8 cellular contexts compared by ENCODE assay signal in genomic region chr2:181573140-181573736, GRCh38.
DNase-seq lines count a peak whose midpoint lies in the region; ATAC-seq, FAIRE-seq and TF ChIP-seq lines count a peak whose summit lies in the region.

No MANE protein-coding gene starts in this region.

- TF ChIP-seq EP300 in A549 (IDR thresholded peaks at IDR 0.05) = no peak

- POLR2A ChIA-PET in A549 (lab: Yijun Ruan, JAX) = no interaction called here
- POLR2A ChIA-PET in CD4-positive, alpha-beta memory T cell (lab: Charles Lee; ENCODE audit: partially characterized antibody) = no interaction called here

- H3K27ac ChIP-seq in A549 (no peak overlapping the region), GM23248 (no peak overlapping the region)
- no peak overlapping the region for H3K27ac ChIP-seq in CD4-positive, alpha-beta memory T cell (ENCODE audit: low read depth, low read length)

- FAIRE-seq in A549 (lab: Jason Lieb, UNC) = no peak

- DNase-seq in A549 (ENCODE audit: low read depth in 1 of 2, low spot score in 1 of 2) (peak; percentile 13 to 40), GM23248 (peak; percentile 58), NT2/D1 (ENCODE audit: low read depth, low spot score) (peak; percentile 22), fibroblast of pulmonary artery (ENCODE audit: low read depth) (peak; percentile 58)
- no peak for DNase-seq in CD4-positive, alpha-beta memory T cell
- no peak for DNase-seq in activated naive CD4-positive, alpha-beta T cell treated with Interleukin-2 at 50 U/mL for 16 hours

- no peak overlapping the region for H3K4me2 ChIP-seq in A549
- H3K4me2 ChIP-seq in GM23248 (ENCODE audit: unreplicated experiment) = no peak overlapping the region

- H3K36me3 Mint-ChIP-seq in CD4-positive, alpha-beta memory T cell = no peaks in the 10 kb centered on the region

- no peak for TF ChIP-seq POLR2A in A549 (IDR thresholded peaks at IDR 0.05; ENCODE audit: low read length)

- TF ChIP-seq CTCF in A549 (IDR thresholded peaks at IDR 0.05) (peak; percentile 73), fibroblast of pulmonary artery (IDR thresholded peaks at IDR 0.05; ENCODE audit: low read length, missing control alignments) (peak; percentile 60)

- 2% methylated on average over 4 of the region's 4 CpGs for WGBS in A549 (ENCODE audit: missing lambda C conversion rate)
- 18 to 19% methylated on average over 4 of the region's 4 CpGs for WGBS in GM23248 (ENCODE audit: low coverage in 1 of 2, low lambda C conversion rate in 2 of 2, missing lambda C conversion rate in 2 of 2), 2 experiments

- no peak overlapping the region for H3K27ac Mint-ChIP-seq in CD4-positive, alpha-beta memory T cell

- peak; percentile 79 to 80 for TF ChIP-seq RAD21 in A549 (conservative IDR thresholded peaks at IDR 0.05 in 1 of 2, IDR thresholded peaks at IDR 0.05 in 1 of 2)

- H3K9me3 ChIP-seq in A549 (no peaks in the 10 kb centered on the region), GM23248 (ENCODE audit: low read depth) (no peaks in the 10 kb centered on the region), NT2/D1 (ENCODE audit: insufficient read depth, low read length) (no peaks in the 10 kb centered on the region)
- H3K9me3 ChIP-seq in CD4-positive, alpha-beta memory T cell (ENCODE audit: control insufficient read depth in 1 of 2, low read length in 2 of 2) = no peaks in the 10 kb centered on the region

- no peaks in the 10 kb centered on the region for H3K9me3 Mint-ChIP-seq in CD4-positive, alpha-beta memory T cell

- intact Hi-C loops in CD4-positive, alpha-beta memory T cell (cut with micrococcal nuclease) = loop anchor here (5.0 kb wide), 1 partner anchor 144 kb away; no protein-coding TSS in a partner anchor

- H3K9ac ChIP-seq in GM23248 = no peak overlapping the region
- no peak overlapping the region for H3K9ac ChIP-seq in NT2/D1 (ENCODE audit: insufficient read length, low read depth)

- no peaks in the 10 kb centered on the region for H3K79me2 ChIP-seq in GM23248 (ENCODE audit: insufficient read depth)

- H3F3A ChIP-seq in GM23248 (ENCODE audit: insufficient read depth) = no peaks in the 10 kb centered on the region

- ATAC-seq in A549 = peak in 1 of 2 experiments; percentile 72; a peak in 3 of 6 replicates
- no peak for ATAC-seq in HG03045 (IDR thresholded peaks at IDR 0.05; ENCODE audit: unreplicated experiment)
- no peak for ATAC-seq in HG02763 (IDR thresholded peaks at IDR 0.05; ENCODE audit: unreplicated experiment)

- in situ Hi-C loops in GM23248 (cut with MboI) = loop anchor here (10.0 kb wide), 1 partner anchor 142 kb away; no protein-coding TSS in a partner anchor

- peaks cover 0 to 4% of the 10 kb centered on the region in 2 donors for H3K27me3 Mint-ChIP-seq in CD4-positive, alpha-beta memory T cell

- H3K4me1 ChIP-seq in A549 = no peaks in the 10 kb centered on the region
- no peaks in the 10 kb centered on the region for H3K4me1 ChIP-seq in GM23248 (ENCODE audit: insufficient read depth)
- H3K4me1 ChIP-seq in NT2/D1 (ENCODE audit: insufficient read depth, insufficient read length) = no peaks in the 10 kb centered on the region
- H3K4me1 ChIP-seq in CD4-positive, alpha-beta memory T cell (ENCODE audit: insufficient read depth, low read length) = no peaks in the 10 kb centered on the region

- H3K4me3 ChIP-seq in A549 (no peak overlapping the region), GM23248 (no peak overlapping the region), NT2/D1 (ENCODE audit: insufficient read length, low read depth) (no peak overlapping the region), fibroblast of pulmonary artery (replicated peaks; ENCODE audit: low read depth, low read length) (no peak overlapping the region)
- H3K4me3 ChIP-seq in CD4-positive, alpha-beta memory T cell (ENCODE audit: low read length in 2 of 2) = no peak overlapping the region

- no peaks in the 10 kb centered on the region for H3K9me2 ChIP-seq in GM23248 (ENCODE audit: insufficient read depth)

- no peaks in the 10 kb centered on the region for H3K36me3 ChIP-seq in GM23248 (ENCODE audit: low read depth)
- no peaks in the 10 kb centered on the region for H3K36me3 ChIP-seq in NT2/D1 (ENCODE audit: insufficient read depth, insufficient read length, low read length)
- no peaks in the 10 kb centered on the region for H3K36me3 ChIP-seq in CD4-positive, alpha-beta memory T cell (ENCODE audit: insufficient read depth, low read length)

- no peaks in the 10 kb centered on the region for H4K20me1 ChIP-seq in GM23248 (ENCODE audit: insufficient read depth)

- no peak overlapping the region for H2AFZ ChIP-seq in GM23248

- H3K4me1 Mint-ChIP-seq in CD4-positive, alpha-beta memory T cell = peaks cover 0 to 2% (median under 1%) of the 10 kb centered on the region in 4 donors

- H3K4me3 Mint-ChIP-seq in CD4-positive, alpha-beta memory T cell = no peak overlapping the region

- H3K27me3 ChIP-seq in GM23248 (replicated peaks; ENCODE audit: insufficient read depth) = no peaks in the 10 kb centered on the region; the same call in 1 of the 2 replicates
- no peaks in the 10 kb centered on the region for H3K27me3 ChIP-seq in NT2/D1 (ENCODE audit: insufficient read depth, insufficient read length)
- H3K27me3 ChIP-seq in CD4-positive, alpha-beta memory T cell (ENCODE audit: insufficient read depth, low read length) = peaks cover 4% of the 10 kb centered on the region

- CTCF ChIA-PET in A549 (lab: Yijun Ruan, JAX) = interaction anchor here (0.6 to 10.3 kb wide), 17 partner anchors 9 to 523 kb away, joined by 3 to 129 read pairs (median 4); partner anchors contain the start of gene CERKL
- CTCF ChIA-PET in CD4-positive, alpha-beta memory T cell (lab: Charles Lee; ENCODE audit: partially characterized antibody) = interaction anchor here (1.0 to 3.3 kb wide), 3 partner anchors 10 to 143 kb away, joined by 3 to 14 read pairs (median 3); no protein-coding TSS in a partner anchor

TF ChIP-seq in A549, 52 proteins besides CTCF, POLR2A, EP300 and RAD21:
- TF ChIP-seq ZNF302 (CRISPR knock-in tag; IDR thresholded peaks at IDR 0.05) = no peak
- peak; percentile 88 for TF ChIP-seq SMC3 (IDR thresholded peaks at IDR 0.05)
- no peak for TF ChIP-seq HOXB5 (CRISPR knock-in tag; IDR thresholded peaks at IDR 0.05)
TF ChIP-seq in A549: peak in this region for 1.

Comparison
In these comparisons a context has a peak if more than half of its experiments do, and no peak if none do; other contexts are left out.
1. DNase-seq: peak in A549 (2 of 2), GM23248 (single experiment), NT2/D1 (single experiment) and fibroblast of pulmonary artery (single experiment); none in CD4-positive, alpha-beta memory T cell (0 of 5) and activated naive CD4-positive, alpha-beta T cell treated with Interleukin-2 at 50 U/mL for 16 hours (single experiment).